Comparison of ENCODE assay signal across 8 cellular contexts in the genomic region with DNA sequence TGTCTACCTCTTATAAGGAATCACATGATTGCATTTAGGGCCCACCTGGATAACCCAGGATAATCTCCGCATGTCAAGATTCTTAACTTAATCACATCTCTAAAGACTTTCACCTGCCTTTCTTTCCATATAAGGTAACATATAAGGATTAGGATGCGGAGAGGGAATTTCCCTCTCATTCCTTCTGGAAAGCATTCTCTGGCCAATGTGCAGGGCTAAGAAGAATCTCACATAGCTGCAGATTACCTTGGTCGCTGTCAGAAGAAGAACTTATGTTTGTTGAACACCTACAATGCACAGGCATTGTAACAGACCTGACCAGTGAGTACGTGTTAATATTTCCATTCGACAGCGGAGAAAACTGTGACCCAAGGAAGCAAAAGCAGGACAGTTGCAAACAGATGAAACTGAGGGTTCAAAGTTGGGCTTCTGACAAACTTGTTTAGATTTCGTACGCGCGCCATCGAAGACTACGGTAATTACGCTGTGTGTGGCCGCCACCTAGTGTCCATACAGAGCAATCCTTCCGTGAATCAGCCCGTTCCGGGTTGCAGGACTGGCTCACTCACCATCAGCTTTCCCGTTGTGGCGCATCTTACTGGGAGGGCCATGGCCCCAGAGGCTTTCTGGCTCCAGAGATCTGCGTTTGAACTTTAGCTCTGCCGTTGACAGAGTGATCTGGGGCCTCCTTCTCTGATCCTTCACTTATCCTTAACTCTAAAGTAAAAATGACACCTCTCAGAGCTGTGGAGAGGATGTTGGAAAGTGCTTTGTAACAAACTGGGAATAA. TPM values are rescaled to one million over a fixed set of nuclear protein-coding genes. Genes with fewer than 3 reads are reported as not detected.
DNase-seq lines count a peak whose midpoint lies in the region; ATAC-seq and TF ChIP-seq lines count a peak whose summit lies in the region.

No MANE protein-coding gene starts in this region.

- no peak overlapping the region for H2AFZ ChIP-seq in DND-41 (ENCODE audit: low read depth, low read length)

- H3K27me3 ChIP-seq in DND-41 (ENCODE audit: insufficient read depth, low read length, poor library complexity) = peaks cover 16% of the 10 kb centered on the region

- ATAC-seq in DND-41 (ENCODE audit: insufficient read depth, low read depth) (peak; percentile 70), HG02981 (IDR thresholded peaks at IDR 0.05; ENCODE audit: unreplicated experiment) (peak; percentile 77)

- H3K27ac ChIP-seq in DND-41 (ENCODE audit: low read length) = no peak overlapping the region

- no peak overlapping the region for H3K4me2 ChIP-seq in DND-41 (ENCODE audit: insufficient read depth, low read length)

- no peaks in the 10 kb centered on the region for H4K20me1 ChIP-seq in DND-41 (ENCODE audit: insufficient read depth, low read length)

- no peak overlapping the region for H3K9ac ChIP-seq in DND-41 (ENCODE audit: low read depth, low read length)

- 12 to 14% methylated on average over 21 of the region's 21 CpGs for WGBS in lower leg skin, 2 donors

- DNase-seq in DND-41 = peak; percentile 38
- DNase-seq in NCI-H526 treated with DMSO at 0.1 percent for 48 hours (lab: John Stamatoyannopoulos, UW) = peak; percentile 84
- DNase-seq in activated CD4-positive, alpha-beta T cell treated with anti-CD3 and anti-CD28 coated beads, Interleukin-2, amount 50 U/mL, for 24 hours (ENCODE audit: low read depth in 1 of 2, low spot score in 1 of 2) = peak; percentile 40 to 61
- peak; percentile 45 to 78 for DNase-seq in dermis microvascular lymphatic vessel endothelial cell (ENCODE audit: low read depth in 2 of 2)
- DNase-seq in lower leg skin (ENCODE audit: low spot score in 2 of 2) = peak; percentile 59 to 93
- DNase-seq in stimulated activated CD4-positive, alpha-beta T cell treated with anti-CD3 and anti-CD28 coated beads, TNF-alpha, amount 100 ng/mL, for 1 hour (ENCODE audit: low read depth in 3 of 3, low spot score in 1 of 3) = peak; percentile 22 to 38 (median 25)
- DNase-seq in GM19240 (ENCODE audit: insufficient read length, low spot score) = no peak

- no peaks in the 10 kb centered on the region for H3K79me2 ChIP-seq in DND-41 (ENCODE audit: insufficient read depth, low read length)

- H3K4me3 ChIP-seq in DND-41 (ENCODE audit: low read depth in 1 of 2, low read length in 2 of 2) = no peak overlapping the region
- no peak overlapping the region for H3K4me3 ChIP-seq in lower leg skin (ENCODE audit: low read depth, poor library complexity, severe bottlenecking)

- TF ChIP-seq CTCF in DND-41 (IDR thresholded peaks at IDR 0.05; ENCODE audit: borderline replicate concordance, extremely low read depth, low read length, poor library complexity, severe bottlenecking) (peak; percentile 81), lower leg skin (IDR thresholded peaks at IDR 0.05) (peak in 1 of 3 donors; percentile 41)

- no peaks in the 10 kb centered on the region for H3K4me1 ChIP-seq in DND-41 (ENCODE audit: insufficient read depth, low read length)

- no peaks in the 10 kb centered on the region for H3K36me3 ChIP-seq in DND-41 (ENCODE audit: insufficient read depth, low read length)

- intact Hi-C loops in lower leg skin (cut with DNase I; ENCODE audit: low total_unique reads) = no loop called here

- H3K9me3 ChIP-seq in DND-41 (ENCODE audit: insufficient read depth, low read length, severe bottlenecking) = no peaks in the 10 kb centered on the region

- no peak for TF ChIP-seq POLR2A in lower leg skin (IDR thresholded peaks at IDR 0.05)

RNA-seq across cellular contexts. Expression of a gene that starts 9.5 kb away (rescaled TPM):
- total RNA-seq in dermis microvascular lymphatic vessel endothelial cell (under 0.01 TPM in 2 replicates), lower leg skin (1 to 10 TPM in 1 of 4 donors, under 1 TPM in 2, not detected in 1; 0.49 to 1.4 (median 0.52) TPM)

RNA-seq across cellular contexts. Expression of a gene that starts 13.0 kb away (rescaled TPM):
- not detected in 2 replicates for total RNA-seq in dermis microvascular lymphatic vessel endothelial cell
- total RNA-seq in lower leg skin = under 1 TPM in 1 of 4 donors, not detected in 3; 0.38 TPM

RNA-seq across cellular contexts. Expression of a gene that starts 28.0 kb away (rescaled TPM):
- 0.26 and 0.76 TPM in 2 replicates for total RNA-seq in dermis microvascular lymphatic vessel endothelial cell
- 10 to 100 TPM in 1 of 4 donors, 1 to 10 TPM in 3; 4.1 to 11.6 (median 7.3) TPM for total RNA-seq in lower leg skin

RNA-seq across cellular contexts. Expression of a gene that starts 53.3 kb away (rescaled TPM):
- total RNA-seq in dermis microvascular lymphatic vessel endothelial cell (1.8 and 2.4 TPM in 2 replicates), lower leg skin (1 to 10 TPM in 3 of 4 donors, under 1 TPM in 1; 0.25 to 2.8 (median 2.1) TPM)
